In genomic region chr1:163528710-163529348, GRCh38 we compare ENCODE assay signal across 8 cellular contexts.
DNase-seq lines count a peak whose midpoint lies in the region; ATAC-seq, FAIRE-seq and TF ChIP-seq lines count a peak whose summit lies in the region.

No MANE protein-coding gene starts in this region.

- FAIRE-seq in A204.1 (lab: Jason Lieb, UNC), result peak; percentile 98

- peak in 2 of 3 donors; percentile 45 to 64 for TF ChIP-seq CTCF in ovary (IDR thresholded peaks at IDR 0.05)

- intact Hi-C loops in ovary (cut with DNase I), result loop anchor here in 1 of 4 donors (10.0 kb wide), 1 partner anchor 1546 kb away; no protein-coding TSS in a partner anchor

- no peak overlapping the region for H3K27ac ChIP-seq in ovary

- peak; percentile 43 for DNase-seq in ELR (ENCODE audit: low read depth)
- DNase-seq in NCI-H526 treated with DMSO at 0.1 percent for 48 hours (lab: John Stamatoyannopoulos, UW), result peak; percentile 61
- peak; percentile 51 for DNase-seq in dermis blood vessel endothelial cell
- peak in 3 of 5 donors; percentile 15 to 30 (median 19) for DNase-seq in ovary
- no peak for DNase-seq in NCI-H1105 treated with DMSO at 0.1 percent for 48 hours (lab: John Stamatoyannopoulos, UW)

- TF ChIP-seq EP300 in ovary (IDR thresholded peaks at IDR 0.05), result no peak

- WGBS in ovary, 3 donors, result 18 to 29% (median 18%) methylated on average over 2 of the region's 2 CpGs

- H3K4me3 ChIP-seq in ovary, result no peak overlapping the region

- TF ChIP-seq POLR2A in ovary (IDR thresholded peaks at IDR 0.05), result no peak

- ATAC-seq in HG02678 (IDR thresholded peaks at IDR 0.05; ENCODE audit: unreplicated experiment) (peak; percentile 83), HG03571 (IDR thresholded peaks at IDR 0.05; ENCODE audit: unreplicated experiment) (no peak)

- H3K4me1 ChIP-seq in ovary (ENCODE audit: insufficient read depth), result no peaks in the 10 kb centered on the region

- H3K9me3 ChIP-seq in ovary, result no peaks in the 10 kb centered on the region

- H3K36me3 ChIP-seq in ovary, result no peaks in the 10 kb centered on the region

- H3K27me3 ChIP-seq in ovary, result no peaks in the 10 kb centered on the region
